Comparison of ENCODE assay signal across 9 cellular contexts in the genomic region with DNA sequence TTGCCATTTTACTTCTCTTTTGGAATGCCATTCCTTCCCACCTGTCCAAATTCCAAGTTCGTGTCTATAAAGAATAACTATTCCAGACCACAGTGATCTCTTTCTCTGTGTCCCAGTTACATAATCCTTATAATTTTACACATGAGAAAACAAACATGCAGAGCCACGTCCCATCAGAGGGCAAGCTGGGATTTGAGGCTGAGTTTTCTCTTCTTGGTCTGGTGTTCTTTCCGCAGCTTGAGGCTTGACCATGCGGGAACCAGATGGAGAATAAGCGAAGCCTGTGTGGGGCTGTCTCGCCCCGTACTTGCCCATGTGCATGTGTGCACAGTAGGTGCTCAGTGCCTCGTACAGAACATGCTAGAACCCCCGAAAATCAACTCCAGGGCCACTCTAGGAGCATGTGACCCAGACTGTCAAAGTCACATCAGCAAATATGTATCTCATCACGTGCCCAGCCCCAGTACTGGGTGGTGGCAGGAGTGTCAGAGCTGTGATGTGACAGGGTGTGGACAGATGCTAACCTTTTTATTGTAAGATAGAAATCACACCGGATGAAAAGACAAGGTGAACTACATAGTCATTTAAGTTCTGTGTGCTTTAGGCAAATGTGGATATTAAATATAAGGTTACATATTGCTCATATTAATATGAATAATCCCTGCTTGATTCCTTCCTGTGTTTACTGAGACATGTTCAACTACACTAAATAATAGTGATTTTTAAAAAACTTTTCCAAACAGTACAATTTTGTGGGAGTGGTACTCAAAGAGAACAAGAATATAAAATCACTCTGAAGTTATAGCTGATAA. TPM values are rescaled to one million over a fixed set of nuclear protein-coding genes. Genes with fewer than 3 reads are reported as not detected.
DNase-seq lines count a peak whose midpoint lies in the region; ATAC-seq and TF ChIP-seq lines count a peak whose summit lies in the region.
"Had no signal": no experiment of that assay in that cellular context is flagged by ENCODE, and none has a peak within 500 bp of the region (broad histone marks: within the 10 kb centered on the region; RNA-seq: fewer than 3 reads in every experiment).

No MANE protein-coding gene starts in this region.

- peaks cover 47% of the 10 kb centered on the region for H3K4me1 Mint-ChIP-seq in neural progenitor cell

- H3K9ac ChIP-seq in DND-41 (ENCODE audit: low read depth, low read length), result peak overlapping the region; percentile 72
- no peak overlapping the region for H3K9ac ChIP-seq in neural progenitor cell

- H3K79me2 ChIP-seq in DND-41 (ENCODE audit: insufficient read depth, low read length) (peaks cover 80% of the 10 kb centered on the region), neural progenitor cell (ENCODE audit: low read depth) (peaks cover 80% of the 10 kb centered on the region)

- H3K36me3 Mint-ChIP-seq in neural progenitor cell, result peaks cover 36% of the 10 kb centered on the region

- ATAC-seq in DND-41 (ENCODE audit: insufficient read depth, low read depth) (no peak), HG03354 (IDR thresholded peaks at IDR 0.05; ENCODE audit: poor library complexity, severe bottlenecking, unreplicated experiment) (no peak)

- H3K4me3 ChIP-seq in DND-41 (ENCODE audit: low read depth in 1 of 2, low read length in 2 of 2), result peak overlapping the region; percentile 46 to 85; a peak in 3 of 4 replicates
- no peak overlapping the region for H3K4me3 ChIP-seq in effector memory CD4-positive, alpha-beta T cell (ENCODE audit: insufficient read depth, low read depth, low read length, poor library complexity, severe bottlenecking)
- peak overlapping the region; percentile 90 for H3K4me3 ChIP-seq in neural progenitor cell

- H3K9me3 ChIP-seq in DND-41 (ENCODE audit: insufficient read depth, low read length, severe bottlenecking), result no peaks in the 10 kb centered on the region
- H3K9me3 ChIP-seq in effector memory CD4-positive, alpha-beta T cell (ENCODE audit: control insufficient read depth, low read length), result no peaks in the 10 kb centered on the region
- H3K9me3 ChIP-seq in neural progenitor cell (ENCODE audit: low read depth), result no peaks in the 10 kb centered on the region

- peaks cover 65% of the 10 kb centered on the region for H3K4me1 ChIP-seq in DND-41 (ENCODE audit: insufficient read depth, low read length)
- H3K4me1 ChIP-seq in effector memory CD4-positive, alpha-beta T cell (ENCODE audit: control insufficient read depth, insufficient read depth, low read length, poor library complexity, severe bottlenecking), result peaks cover 31% of the 10 kb centered on the region
- H3K4me1 ChIP-seq in neural progenitor cell, result peaks cover 23% of the 10 kb centered on the region

- H3K4me2 ChIP-seq in DND-41 (ENCODE audit: insufficient read depth, low read length) (peak overlapping the region; percentile 95), neural progenitor cell (peak overlapping the region; percentile 91)

- peaks cover 19% of the 10 kb centered on the region for H3F3A ChIP-seq in neural progenitor cell (ENCODE audit: low read depth)

- DNase-seq in DND-41, result no peak
- DNase-seq in RPMI8226, result peak; percentile 32
- DNase-seq in effector memory CD4-positive, alpha-beta T cell, result no peak
- no peak for DNase-seq in neural progenitor cell (ENCODE audit: low spot score)
- no peak for DNase-seq in HCEC 1CT
- DNase-seq in dermis blood vessel endothelial cell, result no peak
- no peak for DNase-seq in DMS79 (lab: John Stamatoyannopoulos, UW)
- DNase-seq: NCI-H510A had no signal

- peaks cover 74% of the 10 kb centered on the region for H3K36me3 ChIP-seq in DND-41 (ENCODE audit: insufficient read depth, low read length)
- H3K36me3 ChIP-seq in effector memory CD4-positive, alpha-beta T cell (ENCODE audit: control insufficient read depth, insufficient read depth, low read length), result peaks cover 23% of the 10 kb centered on the region
- H3K36me3 ChIP-seq in neural progenitor cell, result peaks cover 27% of the 10 kb centered on the region

- H4K20me1 ChIP-seq in DND-41 (ENCODE audit: insufficient read depth, low read length) (peaks cover 75% of the 10 kb centered on the region), neural progenitor cell (ENCODE audit: low read depth) (peaks cover 76% of the 10 kb centered on the region)

- TF ChIP-seq CTCF in DND-41 (IDR thresholded peaks at IDR 0.05; ENCODE audit: borderline replicate concordance, extremely low read depth, low read length, poor library complexity, severe bottlenecking), result no peak
- TF ChIP-seq CTCF in neural progenitor cell (IDR thresholded peaks at IDR 0.05), result no peak

- H3K27ac Mint-ChIP-seq in neural progenitor cell, result no peak overlapping the region

- H2AFZ ChIP-seq in DND-41 (ENCODE audit: low read depth, low read length) (no peak overlapping the region), neural progenitor cell (replicated peaks) (no peak overlapping the region)

- H3K27me3 Mint-ChIP-seq in neural progenitor cell (ENCODE audit: insufficient read depth, low read depth), result peaks cover 5% of the 10 kb centered on the region

- peak overlapping the region; percentile 96 for H3K4me3 Mint-ChIP-seq in neural progenitor cell

- H3K27ac ChIP-seq in DND-41 (ENCODE audit: low read length), result peak overlapping the region; percentile 94
- peak overlapping the region; percentile 89 for H3K27ac ChIP-seq in effector memory CD4-positive, alpha-beta T cell (ENCODE audit: insufficient read depth, low read length, poor library complexity, severe bottlenecking)
- no peak overlapping the region for H3K27ac ChIP-seq in neural progenitor cell

- H3K27me3 ChIP-seq in DND-41 (ENCODE audit: insufficient read depth, low read length, poor library complexity) (no peaks in the 10 kb centered on the region), neural progenitor cell (no peaks in the 10 kb centered on the region)
- H3K27me3 ChIP-seq in effector memory CD4-positive, alpha-beta T cell (replicated peaks; ENCODE audit: control insufficient read depth, insufficient read depth, low read length, poor library complexity, severe bottlenecking), result no peaks in the 10 kb centered on the region

- peaks cover 3% of the 10 kb centered on the region for H3K9me3 Mint-ChIP-seq in neural progenitor cell

RNA-seq across cellular contexts. Expression of a gene that starts 3.2 kb away (rescaled TPM):
- 94.3 and 96.2 TPM in 2 replicates for total RNA-seq in neural progenitor cell (ENCODE audit: low replicate concordance)
- total RNA-seq in dermis blood vessel endothelial cell, result 93.9 and 140 TPM in 2 replicates
